ENCODE assay signal across 8 cellular contexts in the genomic region with DNA sequence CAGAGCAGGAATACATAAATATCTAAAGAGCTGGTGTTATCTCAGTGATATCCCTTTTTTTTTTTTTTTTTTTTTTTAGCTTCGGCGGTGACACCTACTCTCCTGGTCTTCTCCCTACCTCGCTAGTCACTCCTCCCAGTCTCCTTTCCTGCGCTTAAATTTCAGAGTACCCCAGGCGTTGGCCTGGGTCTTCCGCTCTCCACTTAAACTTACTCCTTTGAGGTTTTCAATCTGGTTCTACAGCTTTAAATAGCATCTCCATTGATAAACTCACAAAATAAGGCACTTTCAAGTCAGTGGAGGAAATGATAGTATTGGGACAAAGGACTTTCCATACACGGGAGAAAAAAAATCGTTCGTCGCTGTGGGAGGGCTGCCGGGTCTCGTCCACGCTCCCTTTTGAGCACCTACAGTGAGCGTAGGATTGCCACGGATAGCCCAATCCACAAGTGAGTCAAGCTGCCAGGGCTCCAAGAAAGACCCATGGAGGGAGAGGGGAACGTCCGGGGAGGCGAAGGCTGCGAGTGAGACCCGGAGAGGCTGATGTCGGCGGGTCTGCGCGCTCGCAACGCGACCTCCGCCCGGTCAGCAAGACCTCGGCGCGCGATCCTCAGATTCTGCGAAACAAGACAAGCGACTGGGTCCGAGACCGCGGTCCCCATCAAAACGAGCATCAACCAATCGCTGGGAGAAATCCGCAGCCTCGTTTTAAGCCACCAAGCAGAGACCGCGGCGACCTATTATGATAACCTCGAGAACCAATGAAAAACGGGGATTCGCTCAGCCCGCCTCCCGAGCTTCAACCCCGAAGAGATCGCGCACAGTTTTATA. TPM values are rescaled to one million over a fixed set of nuclear protein-coding genes. Genes with fewer than 3 reads are reported as not detected.
DNase-seq lines count a peak whose midpoint lies in the region; ATAC-seq and TF ChIP-seq lines count a peak whose summit lies in the region.

No MANE protein-coding gene starts in this region.

- peaks cover 0 to 9% of the 10 kb centered on the region in 2 donors for H3K27me3 Mint-ChIP-seq in natural killer cell treated with Interleukin-12 subunit alpha and Interleukin-12 subunit beta and Interleukin-15 and Interleukin-18, amount 100 ng/mL, for 72 hours

- H2AFZ ChIP-seq in DND-41 (ENCODE audit: low read depth, low read length), result peak overlapping the region; percentile 94

- H3K27ac Mint-ChIP-seq in natural killer cell treated with Interleukin-12 subunit alpha and Interleukin-12 subunit beta and Interleukin-15 and Interleukin-18, amount 100 ng/mL, for 72 hours, result peak overlapping the region; percentile 90 to 97

- no peaks in the 10 kb centered on the region for H3K9me3 Mint-ChIP-seq in natural killer cell treated with Interleukin-12 subunit alpha and Interleukin-12 subunit beta and Interleukin-15 and Interleukin-18, amount 100 ng/mL, for 72 hours

- peak; percentile 92 for DNase-seq in DND-41
- DNase-seq in H4 (ENCODE audit: low spot score), result peak; percentile 88
- peak; percentile 82 for DNase-seq in LNCaP clone FGC (ENCODE audit: low read depth)
- peak; percentile 88 for DNase-seq in RPMI8226
- peak; percentile 94 for DNase-seq in activated effector memory CD4-positive, alpha-beta T cell treated with anti-CD3 and anti-CD28 coated beads, Interleukin-2, amount 50 U/mL, for 16 hours
- peak; percentile 83 for DNase-seq in fibroblast of the conjunctiva (ENCODE audit: low read depth)
- DNase-seq in natural killer cell treated with Interleukin-12 subunit alpha and Interleukin-12 subunit beta and Interleukin-15 and Interleukin-18, amount 100 ng/mL, for 72 hours (ENCODE audit: low spot score), result peak; percentile 89
- DNase-seq in stimulated activated naive CD4-positive, alpha-beta T cell (lab: John Stamatoyannopoulos, UW), result peak in 5 of 6 experiments; percentile 76 to 94 (median 88)

- peaks cover 34% of the 10 kb centered on the region for H3K36me3 ChIP-seq in DND-41 (ENCODE audit: insufficient read depth, low read length)

- peak overlapping the region; percentile 86 for H3K4me2 ChIP-seq in DND-41 (ENCODE audit: insufficient read depth, low read length)

- H3K36me3 Mint-ChIP-seq in natural killer cell treated with Interleukin-12 subunit alpha and Interleukin-12 subunit beta and Interleukin-15 and Interleukin-18, amount 100 ng/mL, for 72 hours, result peaks cover 28% of the 10 kb centered on the region

- peaks cover 37% of the 10 kb centered on the region for H3K4me1 ChIP-seq in DND-41 (ENCODE audit: insufficient read depth, low read length)

- peak overlapping the region; percentile 100 for H3K27ac ChIP-seq in DND-41 (ENCODE audit: low read length)

- H3K9ac ChIP-seq in DND-41 (ENCODE audit: low read depth, low read length), result peak overlapping the region; percentile 100

- peaks cover 32% of the 10 kb centered on the region for H4K20me1 ChIP-seq in DND-41 (ENCODE audit: insufficient read depth, low read length)

- peak; percentile 85 for ATAC-seq in DND-41 (ENCODE audit: insufficient read depth, low read depth)
- peak; percentile 84 to 87 for ATAC-seq in natural killer cell treated with Interleukin-12 subunit alpha and Interleukin-12 subunit beta and Interleukin-15 and Interleukin-18, amount 100 ng/mL, for 72 hours

- H3K4me1 Mint-ChIP-seq in natural killer cell treated with Interleukin-12 subunit alpha and Interleukin-12 subunit beta and Interleukin-15 and Interleukin-18, amount 100 ng/mL, for 72 hours (ENCODE audit: low read depth in 2 of 2), result peaks cover 28 to 33% of the 10 kb centered on the region in 2 donors

- peaks cover 41% of the 10 kb centered on the region for H3K79me2 ChIP-seq in DND-41 (ENCODE audit: insufficient read depth, low read length)

- no peak for TF ChIP-seq CTCF in DND-41 (IDR thresholded peaks at IDR 0.05; ENCODE audit: borderline replicate concordance, extremely low read depth, low read length, poor library complexity, severe bottlenecking)
- no peak for TF ChIP-seq CTCF in LNCaP clone FGC (IDR thresholded peaks at IDR 0.05; ENCODE audit: control insufficient read depth, extremely low read depth, insufficient read depth)

- H3K9me3 ChIP-seq in DND-41 (ENCODE audit: insufficient read depth, low read length, severe bottlenecking), result no peaks in the 10 kb centered on the region

- H3K27me3 ChIP-seq in DND-41 (ENCODE audit: insufficient read depth, low read length, poor library complexity), result no peaks in the 10 kb centered on the region

- peak overlapping the region; percentile 93 for H3K4me3 Mint-ChIP-seq in natural killer cell treated with Interleukin-12 subunit alpha and Interleukin-12 subunit beta and Interleukin-15 and Interleukin-18, amount 100 ng/mL, for 72 hours

- H3K4me3 ChIP-seq in DND-41 (ENCODE audit: low read depth in 1 of 2, low read length in 2 of 2), result peak overlapping the region; percentile 70 to 84
- peak overlapping the region; percentile 88 for H3K4me3 ChIP-seq in LNCaP clone FGC (ENCODE audit: low read depth, low read length)

RNA-seq across cellular contexts. Expression of a gene that starts 0.7 kb away (rescaled TPM):
- total RNA-seq in H4 (2014; rRNA removed; shearing (Covaris generic)), result 37.8 and 41.9 TPM in 2 replicates
- 100 to 1,000 TPM; 153 to 164 TPM for total RNA-seq in natural killer cell treated with Interleukin-12 subunit alpha and Interleukin-12 subunit beta and Interleukin-15 and Interleukin-18, amount 100 ng/mL, for 72 hours

RNA-seq across cellular contexts. Expression of a gene that starts 50.5 kb away (rescaled TPM):
- 0.76 and 1.1 TPM in 2 replicates for total RNA-seq in H4 (2014; rRNA removed; shearing (Covaris generic))
- total RNA-seq in natural killer cell treated with Interleukin-12 subunit alpha and Interleukin-12 subunit beta and Interleukin-15 and Interleukin-18, amount 100 ng/mL, for 72 hours, result 10 to 100 TPM in 1 of 2 donors, 1 to 10 TPM in 1; 7.0 to 12.9 TPM

Comparison
In these comparisons a context has a peak if more than half of its experiments do, and no peak if none do; other contexts are left out.
1. Peak in every context shown above with its lines: DNase-seq, ATAC-seq, H3K4me3 ChIP-seq and H3K27ac ChIP-seq.